ENCODE assay signal across 8 cellular contexts in genomic region chr4:1720163-1720983, GRCh38. TPM values are rescaled to one million over a fixed set of nuclear protein-coding genes. Genes with fewer than 3 reads are reported as not detected.
DNase-seq lines count a peak whose midpoint lies in the region; ATAC-seq and TF ChIP-seq lines count a peak whose summit lies in the region.

No MANE protein-coding gene starts in this region.

- H3K4me3 ChIP-seq in H7 (ENCODE audit: insufficient read depth, low read depth, low read length), result peak overlapping the region; percentile 96

- H3K9me3 Mint-ChIP-seq in activated naive CD4-positive, alpha-beta T cell treated with anti-CD3 and anti-CD28 coated beads, Interleukin-2, amount 50 U/mL, for 72 hours, result no peaks in the 10 kb centered on the region
- no peaks in the 10 kb centered on the region for H3K9me3 Mint-ChIP-seq in osteocyte (ENCODE audit: unreplicated experiment)

- intact Hi-C loops in head of caudate nucleus (cut with DNase I), result loop anchor here (10.0 kb wide), 1 partner anchor 366 kb away; no protein-coding TSS in a partner anchor

- DNase-seq in NCI-H1092 (lab: John Stamatoyannopoulos, UW), result peak; percentile 22
- no peak for DNase-seq in NCI-H1092 treated with DMSO at 0.1 percent for 48 hours (lab: John Stamatoyannopoulos, UW)
- DNase-seq in H7, result peak; percentile 87
- DNase-seq in NCI-H226, result peak; percentile 25
- DNase-seq in activated naive CD4-positive, alpha-beta T cell treated with anti-CD3 and anti-CD28 coated beads, Interleukin-2, amount 50 U/mL, for 72 hours (ENCODE audit: low spot score in 2 of 2), result peak in 1 of 2 donors; percentile 57
- DNase-seq in head of caudate nucleus, result peak in 37 of 42 donors; percentile 22 to 71 (median 47)
- DNase-seq in osteocyte (ENCODE audit: extremely low spot score, unreplicated experiment), result no peak
- no peak for DNase-seq in HuH-7 (ENCODE audit: low spot score)

- H3K27me3 ChIP-seq in H7 (ENCODE audit: control insufficient read depth, insufficient read depth, low read length), result no peaks in the 10 kb centered on the region

- H3K4me3 Mint-ChIP-seq in osteocyte (ENCODE audit: unreplicated experiment), result peak overlapping the region; percentile 87

- peaks cover 18% of the 10 kb centered on the region for H3K36me3 ChIP-seq in H7 (replicated peaks; ENCODE audit: control insufficient read depth, insufficient read depth, low read length)

- H3K27ac Mint-ChIP-seq in activated naive CD4-positive, alpha-beta T cell treated with anti-CD3 and anti-CD28 coated beads, Interleukin-2, amount 50 U/mL, for 72 hours, result peak overlapping the region; percentile 94 to 97
- peak overlapping the region; percentile 92 for H3K27ac Mint-ChIP-seq in osteocyte (ENCODE audit: unreplicated experiment)

- no peaks in the 10 kb centered on the region for H3K27me3 Mint-ChIP-seq in osteocyte (ENCODE audit: unreplicated experiment)

- peaks cover 36% of the 10 kb centered on the region for H3K4me1 Mint-ChIP-seq in osteocyte (ENCODE audit: unreplicated experiment)

- H3K36me3 Mint-ChIP-seq in activated naive CD4-positive, alpha-beta T cell treated with anti-CD3 and anti-CD28 coated beads, Interleukin-2, amount 50 U/mL, for 72 hours, result peaks cover 28 to 42% of the 10 kb centered on the region in 2 donors
- peaks cover 3% of the 10 kb centered on the region for H3K36me3 Mint-ChIP-seq in osteocyte (ENCODE audit: unreplicated experiment)

- TF ChIP-seq CTCF in osteocyte (IDR thresholded peaks at IDR 0.05), result no peak

- peak; percentile 14 to 18 for ATAC-seq in activated naive CD4-positive, alpha-beta T cell treated with anti-CD3 and anti-CD28 coated beads, Interleukin-2, amount 50 U/mL, for 72 hours

RNA-seq across cellular contexts. Expression of gene TMEM129, which starts 0.8 kb away (rescaled TPM):
- 69.7 and 86.0 TPM in 2 replicates for total RNA-seq in H7 (2014; rRNA removed; shearing (Covaris generic))
- total RNA-seq in activated naive CD4-positive, alpha-beta T cell treated with anti-CD3 and anti-CD28 coated beads, Interleukin-2, amount 50 U/mL, for 72 hours, result 10 to 100 TPM; 12.7 to 14.9 TPM
- 48.8 and 53.6 TPM in 2 replicates for total RNA-seq in osteocyte

RNA-seq across cellular contexts. Expression of gene TACC3, which starts 0.9 kb away (rescaled TPM):
- 54.0 and 69.0 TPM in 2 replicates for total RNA-seq in H7 (2014; rRNA removed; shearing (Covaris generic))
- total RNA-seq in activated naive CD4-positive, alpha-beta T cell treated with anti-CD3 and anti-CD28 coated beads, Interleukin-2, amount 50 U/mL, for 72 hours, result 100 to 1,000 TPM; 195 to 295 TPM
- 22.3 and 23.6 TPM in 2 replicates for total RNA-seq in osteocyte

RNA-seq across cellular contexts. Expression of gene SLBP, which starts 8.3 kb away (rescaled TPM):
- 75.3 and 82.2 TPM in 2 replicates for total RNA-seq in H7 (2014; rRNA removed; shearing (Covaris generic))
- total RNA-seq in activated naive CD4-positive, alpha-beta T cell treated with anti-CD3 and anti-CD28 coated beads, Interleukin-2, amount 50 U/mL, for 72 hours, result 100 to 1,000 TPM in 1 of 2 donors, 10 to 100 TPM in 1; 73.0 to 110 TPM
- 49.1 and 50.4 TPM in 2 replicates for total RNA-seq in osteocyte

RNA-seq across cellular contexts. Expression of gene FAM53A, which starts 36.3 kb away (rescaled TPM):
- total RNA-seq in H7 (2014; rRNA removed; shearing (Covaris generic)), result 7.4 and 24.5 TPM in 2 replicates
- total RNA-seq in activated naive CD4-positive, alpha-beta T cell treated with anti-CD3 and anti-CD28 coated beads, Interleukin-2, amount 50 U/mL, for 72 hours, result 1 to 10 TPM; 3.0 to 5.4 TPM
- 6.2 and 9.5 TPM in 2 replicates for total RNA-seq in osteocyte

Comparison
In these comparisons a context has a peak if more than half of its experiments do, and no peak if none do; other contexts are left out.
1. DNase-seq: peak in NCI-H1092 (single experiment), H7 (single experiment), NCI-H226 (single experiment) and head of caudate nucleus (37 of 42); none in NCI-H1092 treated with DMSO at 0.1 percent for 48 hours (single experiment), osteocyte (single experiment) and HuH-7 (single experiment).